In genomic region chrX:2714551-2714950, GRCh38 we compare ENCODE assay signal across 23 cellular contexts. TPM values are rescaled to one million over a fixed set of nuclear protein-coding genes. Genes with fewer than 3 reads are reported as not detected.
DNase-seq lines count a peak whose midpoint lies in the region; TF ChIP-seq lines count a peak whose summit lies in the region.
"Had no signal": no experiment of that assay in that cellular context is flagged by ENCODE, and none has a peak within 500 bp of the region (broad histone marks: within the 10 kb centered on the region; RNA-seq: fewer than 3 reads in every experiment).

No MANE protein-coding gene starts in this region.

- H3K27ac Mint-ChIP-seq in activated CD4-positive, alpha-beta T cell treated with anti-CD3 and anti-CD28 coated beads, Interleukin-2, amount 10 ng/mL, durations not matched to agents 7 days and 5 days = no peak overlapping the region
- H3K27ac Mint-ChIP-seq in endodermal cell = peak overlapping the region; percentile 22
- no peak overlapping the region for H3K27ac Mint-ChIP-seq in Calu3 (ENCODE audit: unreplicated experiment)
- H3K27ac Mint-ChIP-seq: neural progenitor cell had no signal

- H3K9me3 ChIP-seq in A673 (ENCODE audit: low read depth, low read length, poor library complexity, severe bottlenecking) (no peaks in the 10 kb centered on the region), endodermal cell (ENCODE audit: control insufficient read depth, low read length) (no peaks in the 10 kb centered on the region), tibial nerve (no peaks in the 10 kb centered on the region), Karpas-422 (ENCODE audit: low read length) (no peaks in the 10 kb centered on the region)
- peaks cover 0 to 11% (median 0%) of the 10 kb centered on the region in 11 experiments; a peak in 5 of 22 replicates for H3K9me3 ChIP-seq in BLaER1 treated with 17β-estradiol and CSF1 and Interleukin-3, amounts not matched to agents 10 nM and 100 nM (replicated peaks in 1 of 11)
- H3K9me3 ChIP-seq: gastrocnemius medialis, SJCRH30, testis had no signal

- TF ChIP-seq POLR2A in tibial nerve (IDR thresholded peaks at IDR 0.05) = no peak

- DNase-seq in A673 (ENCODE audit: low spot score) (no peak), endodermal cell (no peak), Calu3 (no peak), tibial nerve (ENCODE audit: low spot score in 2 of 2) (no peak), Karpas-422 (no peak)
- peak; percentile 48 for DNase-seq in activated CD4-positive, alpha-beta T cell treated with anti-CD3 and anti-CD28 coated beads, Interleukin-2, amount 10 ng/mL, durations not matched to agents 7 days and 5 days
- DNase-seq: activated CD4-positive, CD25-positive, alpha-beta regulatory T cell; activated CD8-positive, alpha-beta memory T cell treated with anti-CD3 and anti-CD28 coated beads, Interleukin-2, amount 50 U/mL, for 4 hours; AML-193; gastrocnemius medialis; GM23248; KBM-7; midbrain; NCI-H1930; NCI-H226; PC-9; SJCRH30; testis had no signal

- H3K27me3 ChIP-seq in A673 (replicated peaks; ENCODE audit: insufficient read depth, low read depth, low read length, poor library complexity) (no peaks in the 10 kb centered on the region), endodermal cell (ENCODE audit: control insufficient read depth, insufficient read depth, low read length, poor library complexity, severe bottlenecking) (no peaks in the 10 kb centered on the region), tibial nerve (no peaks in the 10 kb centered on the region), Karpas-422 (ENCODE audit: low read length) (no peaks in the 10 kb centered on the region)
- no peaks in the 10 kb centered on the region for H3K27me3 ChIP-seq in BLaER1 treated with 17β-estradiol and CSF1 and Interleukin-3, amounts not matched to agents 10 nM and 100 nM
- H3K27me3 ChIP-seq: gastrocnemius medialis, neural progenitor cell, SJCRH30, testis had no signal

- POLR2A ChIA-PET in A673 (lab: Charles Lee; ENCODE audit: low non-redundant PET) = no interaction called here
- POLR2A ChIA-PET in activated CD4-positive, alpha-beta T cell treated with anti-CD3 and anti-CD28 coated beads, Interleukin-2, amount 10 ng/mL, durations not matched to agents 7 days and 5 days (lab: Charles Lee) = no interaction called here

- intact Hi-C loops in A673 (cut with micrococcal nuclease; ENCODE audit: unreplicated experiment) = no loop called here
- intact Hi-C loops in Calu3 (cut with micrococcal nuclease; ENCODE audit: unreplicated experiment) = no loop called here

- TF ChIP-seq EP300 in tibial nerve (IDR thresholded peaks at IDR 0.05) = no peak

- TF ChIP-seq CTCF in A673 (conservative IDR thresholded peaks at IDR 0.05; ENCODE audit: low read depth, low read length) = no peak
- no peak for TF ChIP-seq CTCF in endodermal cell (conservative IDR thresholded peaks at IDR 0.05)
- TF ChIP-seq CTCF in Calu3 (IDR thresholded peaks at IDR 0.05; ENCODE audit: unreplicated experiment) = no peak
- TF ChIP-seq CTCF in tibial nerve (IDR thresholded peaks at IDR 0.05) = no peak

- H3K4me1 ChIP-seq in A673 (ENCODE audit: insufficient read depth, low read length, poor library complexity, severe bottlenecking) (peaks cover 44% of the 10 kb centered on the region), endodermal cell (ENCODE audit: control insufficient read depth, insufficient read depth, low read length) (peaks cover 14% of the 10 kb centered on the region), tibial nerve (peaks cover 0 to 14% (median 6%) of the 10 kb centered on the region in 4 donors), Karpas-422 (ENCODE audit: low read length) (peaks cover 10% of the 10 kb centered on the region)
- H3K4me1 ChIP-seq in BLaER1 treated with 17β-estradiol and CSF1 and Interleukin-3, amounts not matched to agents 10 nM and 100 nM = peaks cover 74 to 99% (median 93%) of the 10 kb centered on the region in 10 experiments
- H3K4me1 ChIP-seq: SJCRH30 had no signal

- H3K36me3 ChIP-seq in A673 (ENCODE audit: insufficient read depth, low read length, poor library complexity, severe bottlenecking) = peaks cover 79% of the 10 kb centered on the region
- H3K36me3 ChIP-seq in BLaER1 treated with 17β-estradiol and CSF1 and Interleukin-3, amounts not matched to agents 10 nM and 100 nM = peaks cover 33 to 74% (median 66%) of the 10 kb centered on the region in 11 experiments
- peaks cover 60% of the 10 kb centered on the region for H3K36me3 ChIP-seq in endodermal cell (ENCODE audit: control insufficient read depth, insufficient read depth, low read length)
- peaks cover 0 to 69% (median 3%) of the 10 kb centered on the region in 3 donors for H3K36me3 ChIP-seq in tibial nerve
- no peaks in the 10 kb centered on the region for H3K36me3 ChIP-seq in Karpas-422 (ENCODE audit: insufficient read depth, low read length)
- H3K36me3 ChIP-seq: neural progenitor cell had no signal

- H3K27ac ChIP-seq in A673 (ENCODE audit: low read depth, low read length, poor library complexity, severe bottlenecking) (peak overlapping the region; percentile 56), endodermal cell (ENCODE audit: low read depth, low read length) (no peak overlapping the region), tibial nerve (no peak overlapping the region), Karpas-422 (ENCODE audit: low read length) (no peak overlapping the region)
- H3K27ac ChIP-seq in BLaER1 treated with 17β-estradiol and CSF1 and Interleukin-3, amounts not matched to agents 10 nM and 100 nM = peak overlapping the region in 10 of 11 experiments; percentile 2 to 80 (median 64); a peak in 17 of 22 replicates
- H3K27ac ChIP-seq: dorsolateral prefrontal cortex, gastrocnemius medialis, GM23248, neural progenitor cell, PC-9, SJCRH30, testis had no signal

- H2AFZ ChIP-seq in Karpas-422 (ENCODE audit: low read length) = no peak overlapping the region
- H2AFZ ChIP-seq: GM23248, neural progenitor cell, PC-9 had no signal

- H3K79me2 ChIP-seq in Karpas-422 (ENCODE audit: low read length) = no peaks in the 10 kb centered on the region

- no peak overlapping the region for H3K4me3 Mint-ChIP-seq in activated CD4-positive, alpha-beta T cell treated with anti-CD3 and anti-CD28 coated beads, Interleukin-2, amount 10 ng/mL, durations not matched to agents 7 days and 5 days
- H3K4me3 Mint-ChIP-seq in endodermal cell (no peak overlapping the region), Calu3 (ENCODE audit: low read depth, unreplicated experiment) (no peak overlapping the region)
- H3K4me3 Mint-ChIP-seq: neural progenitor cell had no signal

- H3K4me2 ChIP-seq in BLaER1 treated with 17β-estradiol and CSF1 and Interleukin-3, amounts not matched to agents 10 nM and 100 nM = peak overlapping the region; percentile 66 to 96 (median 84)
- H3K4me2 ChIP-seq in Karpas-422 (ENCODE audit: low read depth, low read length, poor library complexity, severe bottlenecking) = no peak overlapping the region
- H3K4me2 ChIP-seq: neural progenitor cell, PC-9 had no signal

- H4K20me1 ChIP-seq in BLaER1 treated with 17β-estradiol and CSF1 and Interleukin-3, amounts not matched to agents 10 nM and 100 nM = peaks cover 2 to 86% (median 5%) of the 10 kb centered on the region in 11 experiments; a peak in 14 of 22 replicates
- H4K20me1 ChIP-seq in Karpas-422 (ENCODE audit: insufficient read depth, low read depth, low read length) = no peaks in the 10 kb centered on the region

- CTCF ChIA-PET in A673 (lab: Charles Lee) (no interaction called here), Calu3 (lab: Charles Lee) (no interaction called here)
- CTCF ChIA-PET in activated CD4-positive, alpha-beta T cell treated with anti-CD3 and anti-CD28 coated beads, Interleukin-2, amount 10 ng/mL, durations not matched to agents 7 days and 5 days (lab: Charles Lee) = no interaction called here

- peaks cover 64% of the 10 kb centered on the region for H3K36me3 Mint-ChIP-seq in activated CD4-positive, alpha-beta T cell treated with anti-CD3 and anti-CD28 coated beads, Interleukin-2, amount 10 ng/mL, durations not matched to agents 7 days and 5 days (ENCODE audit: low read depth)
- H3K36me3 Mint-ChIP-seq in endodermal cell (ENCODE audit: low read depth) = peaks cover 54% of the 10 kb centered on the region
- H3K36me3 Mint-ChIP-seq in Calu3 (ENCODE audit: insufficient read depth, unreplicated experiment) = peaks cover 4% of the 10 kb centered on the region

- BruUV-seq in A673 (replicated peaks; lab: Mats Ljungman, UMichigan) (TSS peak; percentile 1), Calu3 (replicated peaks; lab: Mats Ljungman, UMichigan) (no TSS peak)

- 0 out of 2 replicates have a peak, but pooled peaks cover 2% of the 10 kb centered on the region for H3K9me2 ChIP-seq in Karpas-422 (replicated peaks; ENCODE audit: insufficient read depth, low read length)

- peaks cover 56% of the 10 kb centered on the region for H3K4me1 Mint-ChIP-seq in activated CD4-positive, alpha-beta T cell treated with anti-CD3 and anti-CD28 coated beads, Interleukin-2, amount 10 ng/mL, durations not matched to agents 7 days and 5 days
- peaks cover 29% of the 10 kb centered on the region for H3K4me1 Mint-ChIP-seq in endodermal cell
- peaks cover 12% of the 10 kb centered on the region for H3K4me1 Mint-ChIP-seq in Calu3 (ENCODE audit: low read depth, unreplicated experiment)

- WGBS in endodermal cell (ENCODE audit: insufficient coverage in 1 of 2, insufficient read length in 1 of 2), 2 experiments = 93 to 94% methylated on average over 5 to 6 of the region's 6 CpGs
- 88 to 96% methylated on average over 6 of the region's 6 CpGs for WGBS in tibial nerve, 2 donors

- H3K9me3 Mint-ChIP-seq in activated CD4-positive, alpha-beta T cell treated with anti-CD3 and anti-CD28 coated beads, Interleukin-2, amount 10 ng/mL, durations not matched to agents 7 days and 5 days = no peaks in the 10 kb centered on the region
- peaks cover 14% of the 10 kb centered on the region for H3K9me3 Mint-ChIP-seq in endodermal cell
- H3K9me3 Mint-ChIP-seq in Calu3 (ENCODE audit: low read depth, unreplicated experiment) = no peaks in the 10 kb centered on the region
- H3K9me3 Mint-ChIP-seq: neural progenitor cell had no signal

- H3K4me3 ChIP-seq in A673 (ENCODE audit: low read depth, low read length, poor library complexity, severe bottlenecking) (no peak overlapping the region), endodermal cell (ENCODE audit: low read length) (no peak overlapping the region), tibial nerve (no peak overlapping the region), Karpas-422 (ENCODE audit: low read length) (no peak overlapping the region)
- peak overlapping the region in 4 of 10 experiments; percentile 1 to 17 (median 12); a peak in 2 of 20 replicates for H3K4me3 ChIP-seq in BLaER1 treated with 17β-estradiol and CSF1 and Interleukin-3, amounts not matched to agents 10 nM and 100 nM
- H3K4me3 ChIP-seq: dorsolateral prefrontal cortex, gastrocnemius medialis, GM23248, neural progenitor cell, PC-9, SJCRH30, testis had no signal

- no peaks in the 10 kb centered on the region for H3K27me3 Mint-ChIP-seq in activated CD4-positive, alpha-beta T cell treated with anti-CD3 and anti-CD28 coated beads, Interleukin-2, amount 10 ng/mL, durations not matched to agents 7 days and 5 days
- no peaks in the 10 kb centered on the region for H3K27me3 Mint-ChIP-seq in endodermal cell (ENCODE audit: insufficient read depth)
- H3K27me3 Mint-ChIP-seq in Calu3 (ENCODE audit: unreplicated experiment) = no peaks in the 10 kb centered on the region

- H3K9ac ChIP-seq in BLaER1 treated with 17β-estradiol and CSF1 and Interleukin-3, amounts not matched to agents 10 nM and 100 nM = peak overlapping the region in 8 of 11 experiments; percentile 4 to 66 (median 48); a peak in 12 of 22 replicates
- H3K9ac ChIP-seq in endodermal cell (ENCODE audit: extremely low read depth, low read length, poor library complexity, severe bottlenecking) = no peak overlapping the region
- no peak overlapping the region for H3K9ac ChIP-seq in Karpas-422 (ENCODE audit: low read length)
- H3K9ac ChIP-seq: GM23248, neural progenitor cell had no signal

RNA-seq across cellular contexts. Expression of gene CD99, which starts 23.5 kb away (rescaled TPM):
- total RNA-seq in A673 (2021) (1,443 and 1,572 TPM in 2 replicates), endodermal cell (100 to 1,000 TPM; 314 to 397 TPM), Calu3 (2022) (51.2 and 73.9 TPM in 2 replicates), tibial nerve (100 to 1,000 TPM; 249 to 611 (median 391) TPM)
- total RNA-seq in activated CD4-positive, alpha-beta T cell treated with anti-CD3 and anti-CD28 coated beads, Interleukin-2, amount 10 ng/mL, durations not matched to agents 7 days and 5 days = 100 to 1,000 TPM; 261 to 314 TPM
- polyA plus RNA-seq in endodermal cell (2013, experiment 1 of 2) = 226 TPM
- 207 TPM for polyA plus RNA-seq in endodermal cell (2013, experiment 2 of 2)
- total RNA-seq in Karpas-422 (2014; rRNA removed; shearing (Covaris generic); ENCODE audit: low replicate concordance) = 24.9 and 51.3 TPM in 2 replicates

RNA-seq across cellular contexts. Expression of gene XG, which starts 37.3 kb away (rescaled TPM):
- total RNA-seq in A673 (2021) = 7.5 and 7.7 TPM in 2 replicates
- not detected for total RNA-seq in activated CD4-positive, alpha-beta T cell treated with anti-CD3 and anti-CD28 coated beads, Interleukin-2, amount 10 ng/mL, durations not matched to agents 7 days and 5 days
- total RNA-seq in endodermal cell = 1 to 10 TPM; 1.1 to 1.3 TPM
- not detected for polyA plus RNA-seq in endodermal cell (2013, experiment 1 of 2)
- polyA plus RNA-seq in endodermal cell (2013, experiment 2 of 2) = not detected
- not detected in 2 replicates for total RNA-seq in Calu3 (2022)
- total RNA-seq in tibial nerve = 1 to 10 TPM; 1.2 to 5.1 (median 3.1) TPM
- not detected in 2 replicates for total RNA-seq in Karpas-422 (2014; rRNA removed; shearing (Covaris generic); ENCODE audit: low replicate concordance)
- total RNA-seq: epithelial cell of proximal tubule; PC-9; SJCRH30; T-helper 2 cell treated with Interferon-gamma antibody and Interleukin-4, amounts not matched to agents 100 ng/mL and 5 ng/mL, for 36 hours had no signal

Comparison
In these comparisons a context has a peak if more than half of its experiments do, and no peak if none do; other contexts are left out.
1. H3K27ac ChIP-seq: peak in A673 (single experiment) and BLaER1 treated with 17β-estradiol and CSF1 and Interleukin-3, amounts not matched to agents 10 nM and 100 nM (10 of 11); none in endodermal cell (single experiment), tibial nerve (0 of 4) and Karpas-422 (single experiment).
2. H3K9ac ChIP-seq: peak in BLaER1 treated with 17β-estradiol and CSF1 and Interleukin-3, amounts not matched to agents 10 nM and 100 nM (8 of 11); none in endodermal cell (single experiment) and Karpas-422 (single experiment).